Comparison of ENCODE assay signal across 2 cellular contexts in genomic region chr3:172919297-172919683, GRCh38.
TF ChIP-seq lines count a peak whose summit lies in the region.

No MANE protein-coding gene starts in this region.

TF ChIP-seq in K562, 482 proteins besides CTCF, POLR2A, EP300 and RAD21 (continues in another document):
- TF ChIP-seq THRA (IDR thresholded peaks at IDR 0.05) (no peak), ELF2 (CRISPR knock-in tag; IDR thresholded peaks at IDR 0.05) (no peak), E2F5 (CRISPR knock-in tag; IDR thresholded peaks at IDR 0.05) (no peak), SP1 (CRISPR knock-in tag; IDR thresholded peaks at IDR 0.05) (no peak), DDX20 (tag; IDR thresholded peaks at IDR 0.05; ENCODE audit: low read depth) (no peak), CSDE1 (IDR thresholded peaks at IDR 0.05) (no peak), ZBED1 (IDR thresholded peaks at IDR 0.05) (no peak), ZFP1 (CRISPR knock-in tag; IDR thresholded peaks at IDR 0.05) (no peak), PTRF (tag; IDR thresholded peaks at IDR 0.05) (no peak), TOE1 (IDR thresholded peaks at IDR 0.05; ENCODE audit: borderline replicate concordance) (no peak), TOE1 (CRISPR knock-in tag; IDR thresholded peaks at IDR 0.05; ENCODE audit: borderline replicate concordance, low read depth) (no peak), MAFG (tag; conservative IDR thresholded peaks at IDR 0.05) (no peak), FOXA3 (CRISPR knock-in tag; conservative IDR thresholded peaks at IDR 0.05 in 1 of 2, IDR thresholded peaks at IDR 0.05 in 1 of 2) (peak in 1 of 2 experiments; percentile 71; a peak in 2 of 4 replicates), GATAD2A (IDR thresholded peaks at IDR 0.05) (no peak), ZNF449 (CRISPR knock-in tag; IDR thresholded peaks at IDR 0.05) (no peak), PCBP2 (IDR thresholded peaks at IDR 0.05; ENCODE audit: low read depth, low read length, poor library complexity, severe bottlenecking) (no peak), CEBPB (tag; IDR thresholded peaks at IDR 0.05) (no peak), ZHX1 (conservative IDR thresholded peaks at IDR 0.05; ENCODE audit: low read length) (no peak), ZNF766 (CRISPR knock-in tag; conservative IDR thresholded peaks at IDR 0.05) (peak; percentile 92), SMARCA4 (IDR thresholded peaks at IDR 0.05) (no peak)
- TF ChIP-seq, protein P1, sequence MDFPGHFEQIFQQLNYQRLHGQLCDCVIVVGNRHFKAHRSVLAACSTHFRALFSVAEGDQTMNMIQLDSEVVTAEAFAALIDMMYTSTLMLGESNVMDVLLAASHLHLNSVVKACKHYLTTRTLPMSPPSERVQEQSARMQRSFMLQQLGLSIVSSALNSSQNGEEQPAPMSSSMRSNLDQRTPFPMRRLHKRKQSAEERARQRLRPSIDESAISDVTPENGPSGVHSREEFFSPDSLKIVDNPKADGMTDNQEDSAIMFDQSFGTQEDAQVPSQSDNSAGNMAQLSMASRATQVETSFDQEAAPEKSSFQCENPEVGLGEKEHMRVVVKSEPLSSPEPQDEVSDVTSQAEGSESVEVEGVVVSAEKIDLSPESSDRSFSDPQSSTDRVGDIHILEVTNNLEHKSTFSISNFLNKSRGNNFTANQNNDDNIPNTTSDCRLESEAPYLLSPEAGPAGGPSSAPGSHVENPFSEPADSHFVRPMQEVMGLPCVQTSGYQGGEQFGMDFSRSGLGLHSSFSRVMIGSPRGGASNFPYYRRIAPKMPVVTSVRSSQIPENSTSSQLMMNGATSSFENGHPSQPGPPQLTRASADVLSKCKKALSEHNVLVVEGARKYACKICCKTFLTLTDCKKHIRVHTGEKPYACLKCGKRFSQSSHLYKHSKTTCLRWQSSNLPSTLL (IDR thresholded peaks at IDR 0.05): no peak
- TF ChIP-seq, protein P2, sequence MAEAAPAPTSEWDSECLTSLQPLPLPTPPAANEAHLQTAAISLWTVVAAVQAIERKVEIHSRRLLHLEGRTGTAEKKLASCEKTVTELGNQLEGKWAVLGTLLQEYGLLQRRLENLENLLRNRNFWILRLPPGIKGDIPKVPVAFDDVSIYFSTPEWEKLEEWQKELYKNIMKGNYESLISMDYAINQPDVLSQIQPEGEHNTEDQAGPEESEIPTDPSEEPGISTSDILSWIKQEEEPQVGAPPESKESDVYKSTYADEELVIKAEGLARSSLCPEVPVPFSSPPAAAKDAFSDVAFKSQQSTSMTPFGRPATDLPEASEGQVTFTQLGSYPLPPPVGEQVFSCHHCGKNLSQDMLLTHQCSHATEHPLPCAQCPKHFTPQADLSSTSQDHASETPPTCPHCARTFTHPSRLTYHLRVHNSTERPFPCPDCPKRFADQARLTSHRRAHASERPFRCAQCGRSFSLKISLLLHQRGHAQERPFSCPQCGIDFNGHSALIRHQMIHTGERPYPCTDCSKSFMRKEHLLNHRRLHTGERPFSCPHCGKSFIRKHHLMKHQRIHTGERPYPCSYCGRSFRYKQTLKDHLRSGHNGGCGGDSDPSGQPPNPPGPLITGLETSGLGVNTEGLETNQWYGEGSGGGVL (CRISPR knock-in tag; IDR thresholded peaks at IDR 0.05): no peak

TF ChIP-seq in endothelial cell of umbilical vein, 7 proteins besides CTCF, POLR2A, EP300 and RAD21 (continued from another document):
- TF ChIP-seq, protein P3, sequence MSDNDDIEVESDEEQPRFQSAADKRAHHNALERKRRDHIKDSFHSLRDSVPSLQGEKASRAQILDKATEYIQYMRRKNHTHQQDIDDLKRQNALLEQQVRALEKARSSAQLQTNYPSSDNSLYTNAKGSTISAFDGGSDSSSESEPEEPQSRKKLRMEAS (IDR thresholded peaks at IDR 0.05; ENCODE audit: insufficient read depth, insufficient read length): no peak
- no peak for TF ChIP-seq MYC (IDR thresholded peaks at IDR 0.05; ENCODE audit: low read depth, low read length)
TF ChIP-seq in endothelial cell of umbilical vein: peak in this region for 1.
